ENCODE assay signal across 20 cellular contexts in the genomic region with DNA sequence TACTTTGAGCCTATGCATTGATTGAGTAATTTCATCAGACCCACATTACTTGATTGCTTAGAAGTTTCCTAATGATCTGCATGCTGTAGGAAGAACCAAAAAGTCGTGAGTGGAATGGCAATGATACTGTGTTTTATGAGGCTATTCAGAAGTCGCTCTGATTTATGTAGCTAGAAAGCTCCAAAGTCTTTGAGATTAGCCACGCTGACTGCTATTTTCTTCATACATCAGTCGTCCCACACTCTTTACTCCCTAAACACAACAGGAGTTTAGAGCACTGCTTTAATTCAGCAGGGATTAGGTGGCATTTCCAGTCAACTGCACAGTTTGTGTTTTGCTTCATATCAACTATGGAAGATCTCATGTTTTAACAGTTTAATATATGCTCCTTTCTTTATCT. TPM values are rescaled to one million over a fixed set of nuclear protein-coding genes. Genes with fewer than 3 reads are reported as not detected.
"Had no signal": no experiment of that assay in that cellular context is flagged by ENCODE, and none has a peak within 500 bp of the region (broad histone marks: within the 10 kb centered on the region; RNA-seq: fewer than 3 reads in every experiment).

No MANE protein-coding gene starts in this region.

- H3K4me1 Mint-ChIP-seq: activated T-helper 17 cell treated with anti-CD3 and anti-CD28 coated beads, Interleukin-2, amount 50 U/mL, for 72 hours had no signal

- H3K36me3 ChIP-seq: ascending aorta, thoracic aorta had no signal

- H3K4me3 Mint-ChIP-seq: activated naive CD4-positive, alpha-beta T cell treated with anti-CD3 and anti-CD28 coated beads for 36 hours; activated T-helper 17 cell treated with anti-CD3 and anti-CD28 coated beads, Interleukin-2, amount 50 U/mL, for 72 hours; natural killer cell treated with Interleukin-12 subunit alpha and Interleukin-12 subunit beta and Interleukin-15 and Interleukin-18, amount 100 ng/mL, for 72 hours; stimulated activated naive CD8-positive, alpha-beta T cell treated with anti-CD3 and anti-CD28 coated beads, Interleukin-15, amount 100 ng/mL, for 72 hours had no signal

- H3K4me3 ChIP-seq: ascending aorta, hepatocyte, psoas muscle, thoracic aorta had no signal

- H3K27ac Mint-ChIP-seq: activated naive CD4-positive, alpha-beta T cell treated with anti-CD3 and anti-CD28 coated beads for 36 hours; activated T-helper 17 cell treated with anti-CD3 and anti-CD28 coated beads, Interleukin-2, amount 50 U/mL, for 72 hours; natural killer cell treated with Interleukin-12 subunit alpha and Interleukin-12 subunit beta and Interleukin-15 and Interleukin-18, amount 100 ng/mL, for 72 hours; stimulated activated naive CD8-positive, alpha-beta T cell treated with anti-CD3 and anti-CD28 coated beads, Interleukin-15, amount 100 ng/mL, for 72 hours had no signal

- ATAC-seq: activated T-helper 17 cell treated with anti-CD3 and anti-CD28 coated beads, Interleukin-2, amount 50 U/mL, for 72 hours; esophagus mucosa; left ventricle myocardium superior; natural killer cell treated with Interleukin-12 subunit alpha and Interleukin-12 subunit beta and Interleukin-15 and Interleukin-18, amount 100 ng/mL, for 72 hours; psoas muscle; sciatic nerve; stimulated activated naive CD8-positive, alpha-beta T cell treated with anti-CD3 and anti-CD28 coated beads, Interleukin-15, amount 100 ng/mL, for 72 hours had no signal

- H3K27ac ChIP-seq: ascending aorta, hepatocyte, psoas muscle, thoracic aorta had no signal

- DNase-seq: activated CD4-positive, alpha-beta T cell treated with anti-CD3 and anti-CD28 coated beads for 1 hour; activated CD4-positive, alpha-beta T cell treated with anti-CD3 and anti-CD28 coated beads, Interleukin-2, amount 50 U/mL, for 48 hours; activated naive CD4-positive, alpha-beta T cell treated with anti-CD3 and anti-CD28 coated beads for 36 hours; kidney; left ventricle myocardium superior; mesenchymal stem cell; psoas muscle; stimulated activated CD4-positive, alpha-beta T cell treated with anti-CD3 and anti-CD28 coated beads, Interleukin-1b, Interleukin-23, amount 100 ng/mL, for 48 hours; stimulated activated naive CD8-positive, alpha-beta T cell treated with anti-CD3 and anti-CD28 coated beads, Interleukin-15, amount 100 ng/mL, for 72 hours; T-helper 1 cell; T1000 had no signal

RNA-seq across cellular contexts. Expression of a gene that starts 4.1 kb away (rescaled TPM):
- total RNA-seq: activated naive CD4-positive, alpha-beta T cell treated with anti-CD3 and anti-CD28 coated beads for 36 hours; activated T-helper 17 cell treated with anti-CD3 and anti-CD28 coated beads, Interleukin-2, amount 50 U/mL, for 72 hours; ascending aorta; esophagus mucosa; glomerular endothelial cell; natural killer cell treated with Interleukin-12 subunit alpha and Interleukin-12 subunit beta and Interleukin-15 and Interleukin-18, amount 100 ng/mL, for 72 hours; osteoblast; psoas muscle had no signal
